Comparison of ENCODE assay signal across 8 cellular contexts in the genomic region with DNA sequence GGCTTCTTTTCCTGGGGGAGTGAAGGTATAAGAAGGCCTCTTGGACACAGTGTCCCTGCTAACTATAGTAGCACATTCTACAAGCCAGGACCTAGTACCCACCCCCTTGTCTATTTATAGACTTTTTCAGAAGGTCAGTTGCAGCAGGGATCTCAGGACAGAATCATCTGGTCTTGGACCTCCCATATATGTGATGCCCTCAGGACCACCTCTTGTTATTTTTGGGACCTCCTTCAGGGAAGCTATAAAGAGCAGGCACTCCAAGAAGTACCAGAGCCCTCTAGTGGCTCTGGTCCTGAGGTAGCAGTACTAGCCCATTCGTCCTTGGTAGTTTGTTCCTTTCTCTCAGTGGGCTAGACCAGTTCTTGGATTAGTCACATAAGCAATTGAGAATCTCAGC. TPM values are rescaled to one million over a fixed set of nuclear protein-coding genes. Genes with fewer than 3 reads are reported as not detected.
DNase-seq lines count a peak whose midpoint lies in the region; ATAC-seq and TF ChIP-seq lines count a peak whose summit lies in the region.

No MANE protein-coding gene starts in this region.

- no peak for ATAC-seq in naive thymus-derived CD4-positive, alpha-beta T cell
- no peak for ATAC-seq in GM19395 (IDR thresholded peaks at IDR 0.05; ENCODE audit: unreplicated experiment)
- ATAC-seq in HG02588 (IDR thresholded peaks at IDR 0.05; ENCODE audit: unreplicated experiment) = no peak

- POLR2A ChIA-PET in naive thymus-derived CD4-positive, alpha-beta T cell (lab: Charles Lee) = interaction anchor here (0.7 kb wide), 1 partner anchor 45 kb away, joined by 3 read pairs; a partner anchor contains a TSS

- H3K4me1 Mint-ChIP-seq in naive thymus-derived CD4-positive, alpha-beta T cell = peaks cover 0 to 20% (median 17%) of the 10 kb centered on the region in 7 donors

- peak overlapping the region in 6 of 9 donors; percentile 10 to 78 (median 42) for H3K27ac Mint-ChIP-seq in naive thymus-derived CD4-positive, alpha-beta T cell

- H3K27me3 Mint-ChIP-seq in naive thymus-derived CD4-positive, alpha-beta T cell = no peaks in the 10 kb centered on the region

- CTCF ChIA-PET in naive thymus-derived CD4-positive, alpha-beta T cell (lab: Charles Lee) = interaction anchor here (0.8 kb wide), 2 partner anchors 14 to 79 kb away, joined by 3 read pairs; no protein-coding TSS in a partner anchor

- H3K4me2 ChIP-seq in Karpas-422 (ENCODE audit: low read depth, low read length, poor library complexity, severe bottlenecking) = no peak overlapping the region

- H3K9me2 ChIP-seq in Karpas-422 (replicated peaks; ENCODE audit: insufficient read depth, low read length) = no peaks in the 10 kb centered on the region

- intact Hi-C loops in naive thymus-derived CD4-positive, alpha-beta T cell (cut with micrococcal nuclease) = no loop called here

- peaks cover 14% of the 10 kb centered on the region for H3K4me1 ChIP-seq in Karpas-422 (ENCODE audit: low read length)
- peaks cover 0 to 8% of the 10 kb centered on the region in 2 donors for H3K4me1 ChIP-seq in naive thymus-derived CD4-positive, alpha-beta T cell (ENCODE audit: control insufficient read depth in 2 of 2, insufficient read depth in 2 of 2, low read length in 2 of 2)

- peaks cover 0 to 2% (median 0%) of the 10 kb centered on the region in 11 donors for H3K9me3 Mint-ChIP-seq in naive thymus-derived CD4-positive, alpha-beta T cell

- peaks cover 8% of the 10 kb centered on the region for H3K79me2 ChIP-seq in Karpas-422 (ENCODE audit: low read length)

- no peak overlapping the region for H3K4me3 Mint-ChIP-seq in naive thymus-derived CD4-positive, alpha-beta T cell

- H3K9me3 ChIP-seq in Karpas-422 (ENCODE audit: low read length) (no peaks in the 10 kb centered on the region), MG63 (no peaks in the 10 kb centered on the region)
- H3K9me3 ChIP-seq in naive thymus-derived CD4-positive, alpha-beta T cell (ENCODE audit: control insufficient read depth in 2 of 3, low read length in 3 of 3) = no peaks in the 10 kb centered on the region

- peak; percentile 54 for TF ChIP-seq CTCF in cardiac fibroblast (IDR thresholded peaks at IDR 0.05; ENCODE audit: low read depth, low read length)

- H3K36me3 Mint-ChIP-seq in naive thymus-derived CD4-positive, alpha-beta T cell = peaks cover 12 to 35% (median 18%) of the 10 kb centered on the region in 5 donors

- no peak overlapping the region for H3K27ac ChIP-seq in Karpas-422 (ENCODE audit: low read length)
- peak overlapping the region; percentile 44 for H3K27ac ChIP-seq in naive thymus-derived CD4-positive, alpha-beta T cell (ENCODE audit: low read depth, low read length)

- DNase-seq in EL = peak; percentile 34
- DNase-seq in Karpas-422 = peak; percentile 54
- DNase-seq in cardiac fibroblast (ENCODE audit: low read depth in 2 of 2) = peak; percentile 46 to 49
- DNase-seq in naive thymus-derived CD4-positive, alpha-beta T cell = no peak
- DNase-seq in amniotic stem cell (lab: John Stamatoyannopoulos, UW) = no peak
- no peak for DNase-seq in MG63

- no peak overlapping the region for H2AFZ ChIP-seq in Karpas-422 (ENCODE audit: low read length)

- H3K27me3 ChIP-seq in Karpas-422 (ENCODE audit: low read length) (no peaks in the 10 kb centered on the region), MG63 (no peaks in the 10 kb centered on the region)
- no peaks in the 10 kb centered on the region for H3K27me3 ChIP-seq in naive thymus-derived CD4-positive, alpha-beta T cell (ENCODE audit: control insufficient read depth in 2 of 2, insufficient read depth in 2 of 2, low read length in 2 of 2)

- H3K4me3 ChIP-seq in Karpas-422 (ENCODE audit: low read length) (no peak overlapping the region), cardiac fibroblast (replicated peaks in 1 of 2; ENCODE audit: low read depth in 2 of 2, low read length in 2 of 2) (no peak overlapping the region), MG63 (no peak overlapping the region)
- H3K4me3 ChIP-seq in naive thymus-derived CD4-positive, alpha-beta T cell (ENCODE audit: low read length) = no peak overlapping the region

- peaks cover 26% of the 10 kb centered on the region for H3K36me3 ChIP-seq in Karpas-422 (ENCODE audit: insufficient read depth, low read length)
- peaks cover 7 to 43% (median 14%) of the 10 kb centered on the region in 3 experiments for H3K36me3 ChIP-seq in naive thymus-derived CD4-positive, alpha-beta T cell (ENCODE audit: control insufficient read depth in 2 of 3, insufficient read depth in 3 of 3, low read length in 3 of 3)
- peaks cover 54% of the 10 kb centered on the region for H3K36me3 ChIP-seq in MG63

- no peaks in the 10 kb centered on the region for H4K20me1 ChIP-seq in Karpas-422 (ENCODE audit: insufficient read depth, low read depth, low read length)

- H3K9ac ChIP-seq in Karpas-422 (ENCODE audit: low read length) = no peak overlapping the region

RNA-seq across cellular contexts. Expression of a gene that starts 4.3 kb away (rescaled TPM):
- total RNA-seq in Karpas-422 (2014; rRNA removed; shearing (Covaris generic); ENCODE audit: low replicate concordance) = 32.7 and 38.9 TPM in 2 replicates
- 10 to 100 TPM; 22.5 to 39.4 (median 31.5) TPM for total RNA-seq in naive thymus-derived CD4-positive, alpha-beta T cell
- polyA plus RNA-seq in naive thymus-derived CD4-positive, alpha-beta T cell = 10 to 100 TPM in 1 of 2 donors, 1 to 10 TPM in 1; 9.7 to 11.5 TPM
- 6.9 and 7.7 TPM in 2 replicates for total RNA-seq in MG63 (2014; rRNA removed; shearing (Covaris generic); ENCODE audit: low replicate concordance)

RNA-seq across cellular contexts. Expression of a gene that starts 12.8 kb away (rescaled TPM):
- total RNA-seq in Karpas-422 (2014; rRNA removed; shearing (Covaris generic); ENCODE audit: low replicate concordance) = 14.3 and 18.2 TPM in 2 replicates
- 10 to 100 TPM; 26.9 to 64.4 (median 40.7) TPM for total RNA-seq in naive thymus-derived CD4-positive, alpha-beta T cell
- polyA plus RNA-seq in naive thymus-derived CD4-positive, alpha-beta T cell = 1 to 10 TPM; 5.1 to 8.2 TPM
- 6.0 and 18.9 TPM in 2 replicates for total RNA-seq in MG63 (2014; rRNA removed; shearing (Covaris generic); ENCODE audit: low replicate concordance)

RNA-seq across cellular contexts. Expression of a gene that starts 29.1 kb away (rescaled TPM):
- 80.4 and 158 TPM in 2 replicates for total RNA-seq in Karpas-422 (2014; rRNA removed; shearing (Covaris generic); ENCODE audit: low replicate concordance)
- total RNA-seq in naive thymus-derived CD4-positive, alpha-beta T cell = 100 to 1,000 TPM; 126 to 241 (median 167) TPM
- polyA plus RNA-seq in naive thymus-derived CD4-positive, alpha-beta T cell = 10 to 100 TPM; 57.6 to 79.9 TPM
- total RNA-seq in MG63 (2014; rRNA removed; shearing (Covaris generic); ENCODE audit: low replicate concordance) = 73.4 and 88.0 TPM in 2 replicates

RNA-seq across cellular contexts. Expression of a gene that starts 41.2 kb away (rescaled TPM):
- 0.61 TPM in 1 of 2 replicates, not detected in the other for total RNA-seq in Karpas-422 (2014; rRNA removed; shearing (Covaris generic); ENCODE audit: low replicate concordance)
- 1 to 10 TPM in 1 of 5 experiments, under 1 TPM in 2, not detected in 2; 0.43 to 1.2 (median 0.77) TPM for total RNA-seq in naive thymus-derived CD4-positive, alpha-beta T cell
- polyA plus RNA-seq in naive thymus-derived CD4-positive, alpha-beta T cell = not detected
- total RNA-seq in MG63 (2014; rRNA removed; shearing (Covaris generic); ENCODE audit: low replicate concordance) = not detected in 2 replicates

RNA-seq across cellular contexts. Expression of a gene that starts 44.8 kb away (rescaled TPM):
- 85.1 and 107 TPM in 2 replicates for total RNA-seq in Karpas-422 (2014; rRNA removed; shearing (Covaris generic); ENCODE audit: low replicate concordance)
- 100 to 1,000 TPM in 1 of 5 experiments, 10 to 100 TPM in 4; 48.4 to 134 (median 87.6) TPM for total RNA-seq in naive thymus-derived CD4-positive, alpha-beta T cell
- polyA plus RNA-seq in naive thymus-derived CD4-positive, alpha-beta T cell = 100 to 1,000 TPM; 183 to 184 TPM
- total RNA-seq in MG63 (2014; rRNA removed; shearing (Covaris generic); ENCODE audit: low replicate concordance) = 126 and 157 TPM in 2 replicates

Comparison
In these comparisons a context has a peak if more than half of its experiments do, and no peak if none do; other contexts are left out.
1. DNase-seq: peak in EL (single experiment), Karpas-422 (single experiment) and cardiac fibroblast (2 of 2); none in naive thymus-derived CD4-positive, alpha-beta T cell (0 of 9), amniotic stem cell (single experiment) and MG63 (single experiment).